14 cellular contexts compared by ENCODE assay signal in genomic region chr1:68218485-68218884, GRCh38. TPM values are rescaled to one million over a fixed set of nuclear protein-coding genes. Genes with fewer than 3 reads are reported as not detected.
DNase-seq lines count a peak whose midpoint lies in the region; ATAC-seq and TF ChIP-seq lines count a peak whose summit lies in the region.
"Had no signal": no experiment of that assay in that cellular context is flagged by ENCODE, and none has a peak within 500 bp of the region (broad histone marks: within the 10 kb centered on the region; RNA-seq: fewer than 3 reads in every experiment).

No MANE protein-coding gene starts in this region.

- intact Hi-C loops in left ventricle myocardium inferior (cut with micrococcal nuclease) (no loop called here), right cardiac atrium (cut with DNase I) (loop anchor here in 1 of 4 donors (10.0 kb wide), 1 partner anchor 74 kb away; no protein-coding TSS in a partner anchor), sciatic nerve (cut with DNase I) (no loop called here)

- no peak overlapping the region for H3K4me3 ChIP-seq in left ventricle myocardium inferior
- no peak overlapping the region for H3K4me3 ChIP-seq in right cardiac atrium (ENCODE audit: low read length)
- H3K4me3 ChIP-seq in esophagus (ENCODE audit: low read depth in 1 of 2, low read length in 2 of 2) = no peak overlapping the region
- H3K4me3 ChIP-seq: left lung, thyroid gland had no signal

- ATAC-seq in right cardiac atrium = no peak
- no peak for ATAC-seq in sciatic nerve
- no peak for ATAC-seq in GM21360 (IDR thresholded peaks at IDR 0.05; ENCODE audit: unreplicated experiment)
- ATAC-seq: left lung had no signal

- no peaks in the 10 kb centered on the region for H3K27me3 Mint-ChIP-seq in nephron (ENCODE audit: low read depth)

- peaks cover 91% of the 10 kb centered on the region for H3K4me1 ChIP-seq in left ventricle myocardium inferior
- peaks cover 7% of the 10 kb centered on the region for H3K4me1 ChIP-seq in right cardiac atrium (ENCODE audit: control insufficient read depth, insufficient read depth, low read length)
- peaks cover 0 to 2% of the 10 kb centered on the region in 2 donors for H3K4me1 ChIP-seq in esophagus (ENCODE audit: control insufficient read depth in 2 of 2, insufficient read depth in 2 of 2, low read length in 1 of 2)

- H3K9me3 ChIP-seq in left ventricle myocardium inferior (replicated peaks) = no peaks in the 10 kb centered on the region
- H3K9me3 ChIP-seq in right cardiac atrium (ENCODE audit: control insufficient read depth, low read length) = no peaks in the 10 kb centered on the region
- no peaks in the 10 kb centered on the region for H3K9me3 ChIP-seq in esophagus (ENCODE audit: control insufficient read depth in 2 of 2, insufficient read depth in 1 of 2, low read depth in 1 of 2, low read length in 1 of 2)
- H3K9me3 ChIP-seq: left lung, thyroid gland had no signal

- H3K27me3 ChIP-seq in left ventricle myocardium inferior (ENCODE audit: low read depth) = no peaks in the 10 kb centered on the region
- H3K27me3 ChIP-seq in right cardiac atrium (ENCODE audit: control insufficient read depth, insufficient read depth) = no peaks in the 10 kb centered on the region
- H3K27me3 ChIP-seq in esophagus (ENCODE audit: control insufficient read depth in 1 of 2, insufficient read depth in 2 of 2, low read length in 2 of 2) = no peaks in the 10 kb centered on the region
- H3K27me3 ChIP-seq: left lung, thyroid gland had no signal

- H3K36me3 ChIP-seq in left ventricle myocardium inferior (no peaks in the 10 kb centered on the region), esophagus (ENCODE audit: control insufficient read depth in 2 of 2, insufficient read depth in 2 of 2, low read length in 1 of 2) (no peaks in the 10 kb centered on the region)
- H3K36me3 ChIP-seq: left lung, thyroid gland had no signal

- H3K36me3 Mint-ChIP-seq in nephron (ENCODE audit: low read depth) = peaks cover 7% of the 10 kb centered on the region
- H3K36me3 Mint-ChIP-seq: naive B cell had no signal

- DNase-seq in left ventricle myocardium inferior = no peak
- no peak for DNase-seq in right cardiac atrium
- no peak for DNase-seq in superior temporal gyrus (ENCODE audit: extremely low spot score)
- DNase-seq in sciatic nerve (ENCODE audit: low spot score) = no peak
- DNase-seq in KBM-7 = no peak
- DNase-seq: activated CD4-positive, alpha-beta T cell treated with anti-CD3 and anti-CD28 coated beads, Interleukin-2, amount 50 U/mL, for 48 hours; left lung; naive B cell; NCI-H146; retina; thyroid gland had no signal

- H3K27ac ChIP-seq in left ventricle myocardium inferior (replicated peaks) (peak overlapping the region; percentile 41), right cardiac atrium (ENCODE audit: low read length) (no peak overlapping the region), esophagus (ENCODE audit: low read depth in 2 of 2, low read length in 1 of 2) (peak overlapping the region; percentile 24 to 66)
- H3K27ac ChIP-seq: left lung, thyroid gland had no signal

- TF ChIP-seq CTCF in left ventricle myocardium inferior (IDR thresholded peaks at IDR 0.05; ENCODE audit: borderline replicate concordance) = no peak
- TF ChIP-seq CTCF in nephron (IDR thresholded peaks at IDR 0.05; ENCODE audit: unreplicated experiment in 3 of 3) = no peak

- H3K4me1 Mint-ChIP-seq in nephron = peaks cover 65% of the 10 kb centered on the region
- H3K4me1 Mint-ChIP-seq: naive B cell had no signal

- WGBS in right cardiac atrium = 66% methylated on average over 5 of the region's 5 CpGs
- WGBS in esophagus, 2 donors = 33 to 36% methylated on average over 5 of the region's 5 CpGs

- in situ Hi-C loops in KBM-7 (cut with MboI; ENCODE audit: low pct_unique_long_range_greater_than_20kb, low sequenced_read_pairs) = no loop called here

- H3K27ac Mint-ChIP-seq in nephron = peak overlapping the region in 2 of 3 experiments; percentile 73 to 77
- H3K27ac Mint-ChIP-seq: naive B cell had no signal

- peak overlapping the region in 2 of 3 experiments; percentile 14 to 24 for H3K4me3 Mint-ChIP-seq in nephron
- H3K4me3 Mint-ChIP-seq: naive B cell had no signal

- H3K9me3 Mint-ChIP-seq in nephron = no peaks in the 10 kb centered on the region

RNA-seq across cellular contexts. Expression of gene WLS, which starts 13.8 kb away (rescaled TPM):
- total RNA-seq in left ventricle myocardium inferior = 113 TPM
- total RNA-seq in right cardiac atrium = 100 to 1,000 TPM in 3 of 4 donors, 10 to 100 TPM in 1; 73.4 to 102 (median 102) TPM
- polyA plus RNA-seq in right cardiac atrium = 50.9 TPM
- polyA plus RNA-seq in esophagus = 10 to 100 TPM; 29.4 to 52.5 TPM
- total RNA-seq in sciatic nerve = 81.9 TPM
